Comparison of ENCODE assay signal across 17 cellular contexts in genomic region chr9:36985061-36985768, GRCh38. TPM values are rescaled to one million over a fixed set of nuclear protein-coding genes. Genes with fewer than 3 reads are reported as not detected.
DNase-seq lines count a peak whose midpoint lies in the region; TF ChIP-seq lines count a peak whose summit lies in the region.
"Had no signal": no experiment of that assay in that cellular context is flagged by ENCODE, and none has a peak within 500 bp of the region (broad histone marks: within the 10 kb centered on the region; RNA-seq: fewer than 3 reads in every experiment).

No MANE protein-coding gene starts in this region.

- peaks cover 3% of the 10 kb centered on the region for H3K36me3 Mint-ChIP-seq in T-helper 2 cell treated with Interferon-gamma antibody and Interleukin-4, amounts not matched to agents 5 μg/mL and 100 μg/mL, for 36 hours (ENCODE audit: low read depth)
- no peaks in the 10 kb centered on the region for H3K36me3 Mint-ChIP-seq in brain
- peaks cover 3% of the 10 kb centered on the region for H3K36me3 Mint-ChIP-seq in nephron (ENCODE audit: low read depth)
- H3K36me3 Mint-ChIP-seq in CD14-positive monocyte, result no peaks in the 10 kb centered on the region

- peaks cover 4% of the 10 kb centered on the region for H3K4me1 Mint-ChIP-seq in T-helper 2 cell treated with Interferon-gamma antibody and Interleukin-4, amounts not matched to agents 5 μg/mL and 100 μg/mL, for 36 hours (ENCODE audit: low read depth)
- H3K4me1 Mint-ChIP-seq in brain (peaks cover 19% of the 10 kb centered on the region), nephron (peaks cover 9% of the 10 kb centered on the region), CD14-positive monocyte (peaks cover 5% of the 10 kb centered on the region)

- TF ChIP-seq CTCF in brain (conservative IDR thresholded peaks at IDR 0.05) (no peak), nephron (IDR thresholded peaks at IDR 0.05; ENCODE audit: unreplicated experiment in 3 of 3) (no peak), CD14-positive monocyte (IDR thresholded peaks at IDR 0.05) (no peak)

- no peak for DNase-seq in T-helper 2 cell treated with Interferon-gamma antibody and Interleukin-4, amounts not matched to agents 5 μg/mL and 100 μg/mL, for 36 hours (ENCODE audit: low spot score)
- DNase-seq in T-helper 2 cell (no peak), H7 (peak; percentile 57), CD14-positive monocyte (ENCODE audit: low spot score) (no peak), NCI-H524 (lab: John Stamatoyannopoulos, UW) (no peak), GOT3 (lab: John Stamatoyannopoulos, UW) (no peak)
- DNase-seq: DMS79 treated with DMSO at 0.1 percent for 48 hours, gastrocnemius medialis, NCI-H1694, NCI-H510A treated with DMSO at 0.1 percent for 48 hours, sigmoid colon had no signal

- peaks cover 69% of the 10 kb centered on the region for H3K27me3 Mint-ChIP-seq in T-helper 2 cell treated with Interferon-gamma antibody and Interleukin-4, amounts not matched to agents 5 μg/mL and 100 μg/mL, for 36 hours (ENCODE audit: low read depth)
- H3K27me3 Mint-ChIP-seq in brain (peaks cover 98% of the 10 kb centered on the region), nephron (ENCODE audit: low read depth) (peaks cover 99% of the 10 kb centered on the region), CD14-positive monocyte (ENCODE audit: low read depth in 3 of 3) (peaks cover 64 to 72% (median 70%) of the 10 kb centered on the region in 3 donors)

- no peaks in the 10 kb centered on the region for H3K36me3 ChIP-seq in H7 (replicated peaks; ENCODE audit: control insufficient read depth, insufficient read depth, low read length)
- H3K36me3 ChIP-seq: gastrocnemius medialis, sigmoid colon, tibial artery had no signal

- no peak overlapping the region for H3K27ac Mint-ChIP-seq in T-helper 2 cell treated with Interferon-gamma antibody and Interleukin-4, amounts not matched to agents 5 μg/mL and 100 μg/mL, for 36 hours
- H3K27ac Mint-ChIP-seq in brain (peak overlapping the region in 1 of 5 experiments; percentile 32), nephron (no peak overlapping the region), CD14-positive monocyte (no peak overlapping the region)

- intact Hi-C loops in CD14-positive monocyte (cut with micrococcal nuclease), result no loop called here

- H3K4me3 Mint-ChIP-seq in T-helper 2 cell treated with Interferon-gamma antibody and Interleukin-4, amounts not matched to agents 5 μg/mL and 100 μg/mL, for 36 hours, result peak overlapping the region; percentile 29
- H3K4me3 Mint-ChIP-seq in brain (peak overlapping the region; percentile 62 to 80 (median 70)), nephron (peak overlapping the region; percentile 68 to 75 (median 69)), CD14-positive monocyte (peak overlapping the region in 1 of 2 donors; percentile 84)

- H3K27me3 ChIP-seq in H7 (ENCODE audit: control insufficient read depth, insufficient read depth, low read length), result peaks cover 70% of the 10 kb centered on the region

- no peak overlapping the region for H3K4me3 ChIP-seq in H7 (ENCODE audit: insufficient read depth, low read depth, low read length)
- H3K4me3 ChIP-seq: gastrocnemius medialis, lung, sigmoid colon, SK-N-MC, tibial artery had no signal

- peaks cover 5% of the 10 kb centered on the region for H3K9me3 Mint-ChIP-seq in T-helper 2 cell treated with Interferon-gamma antibody and Interleukin-4, amounts not matched to agents 5 μg/mL and 100 μg/mL, for 36 hours
- peaks cover 1 to 8% (median 5%) of the 10 kb centered on the region in 5 experiments for H3K9me3 Mint-ChIP-seq in brain
- peaks cover 8% of the 10 kb centered on the region for H3K9me3 Mint-ChIP-seq in nephron
- peaks cover 2 to 23% (median 8%) of the 10 kb centered on the region in 7 donors for H3K9me3 Mint-ChIP-seq in CD14-positive monocyte

RNA-seq across cellular contexts. Expression of gene PAX5, which starts 48.9 kb away (rescaled TPM):
- total RNA-seq in H7 (2014; rRNA removed; shearing (Covaris generic)), result 1.7 and 4.7 TPM in 2 replicates
- polyA plus RNA-seq in brain (ENCODE audit: insufficient read depth, low read depth, low replicate concordance), result 18.7 TPM
- polyA plus RNA-seq in CD14-positive monocyte, result under 1 TPM in 1 of 2 donors, not detected in 1; 0.03 TPM
- total RNA-seq: HT-29, sigmoid colon had no signal

Comparison
In these comparisons a context has a peak if more than half of its experiments do, and no peak if none do; other contexts are left out.
1. RNA of gene PAX5, which starts 48.9 kb away (polyA plus RNA-seq): 18.7 TPM in brain (single experiment); 0.03 TPM in CD14-positive monocyte; every median in the first group is over 10 times any median in the second.